ENCODE assay signal across 8 cellular contexts in genomic region chr16:55478827-55479559, GRCh38. TPM values are rescaled to one million over a fixed set of nuclear protein-coding genes. Genes with fewer than 3 reads are reported as not detected.
DNase-seq lines count a peak whose midpoint lies in the region; ATAC-seq and TF ChIP-seq lines count a peak whose summit lies in the region.

TSS of gene MMP2 (plus strand) at chr16:55479198. CDS start at chr16:55479480, 282 bp downstream.

- no peaks in the 10 kb centered on the region for H3K9me2 ChIP-seq in neural cell (ENCODE audit: insufficient read depth, low read length)

- peak within 1 kb of the TSS; percentile 57 to 74 (median 62); a peak in 20 of 22 replicates for H3K9ac ChIP-seq in BLaER1 treated with 17β-estradiol and CSF1 and Interleukin-3, amounts not matched to agents 10 nM and 100 nM
- H3K9ac ChIP-seq in neural cell (ENCODE audit: low read length), result peak within 1 kb of the TSS; percentile 62

- peak within 1 kb of the TSS in 9 of 11 experiments; percentile 30 to 61 (median 47); a peak in 13 of 22 replicates for H3K27ac ChIP-seq in BLaER1 treated with 17β-estradiol and CSF1 and Interleukin-3, amounts not matched to agents 10 nM and 100 nM
- peak within 1 kb of the TSS; percentile 72 to 94 (median 80) for H3K27ac ChIP-seq in Peyer's patch
- H3K27ac ChIP-seq in neural cell (ENCODE audit: low read length), result no peak within 1 kb of the TSS

- H3K4me2 ChIP-seq in BLaER1 treated with 17β-estradiol and CSF1 and Interleukin-3, amounts not matched to agents 10 nM and 100 nM, result peak within 1 kb of the TSS; percentile 74 to 90 (median 80)
- peak within 1 kb of the TSS; percentile 44 for H3K4me2 ChIP-seq in neural cell (ENCODE audit: low read length)

- 0 out of 22 replicates have a peak, but pooled peaks cover 0 to 1% (median 0%) of the 10 kb centered on the region in 11 experiments for H3K9me3 ChIP-seq in BLaER1 treated with 17β-estradiol and CSF1 and Interleukin-3, amounts not matched to agents 10 nM and 100 nM (replicated peaks in 1 of 11)
- no peaks in the 10 kb centered on the region for H3K9me3 ChIP-seq in Peyer's patch
- no peaks in the 10 kb centered on the region for H3K9me3 ChIP-seq in neural cell (ENCODE audit: low read length)

- DNase-seq in Peyer's patch (peak in 2 of 3 donors; percentile 18 to 70), fibroblast of peridontal ligament (ENCODE audit: extremely low read depth) (peak; percentile 81)
- DNase-seq in activated CD8-positive, alpha-beta memory T cell treated with anti-CD3 and anti-CD28 coated beads for 24 hours, result no peak
- no peak for DNase-seq in activated CD4-positive, CD25-positive, alpha-beta regulatory T cell (lab: John Stamatoyannopoulos, UW)

- H3F3A ChIP-seq in neural cell (ENCODE audit: insufficient read depth, low read length, poor library complexity, severe bottlenecking), result no peaks in the 10 kb centered on the region

- H3K36me3 ChIP-seq in BLaER1 treated with 17β-estradiol and CSF1 and Interleukin-3, amounts not matched to agents 10 nM and 100 nM, result 0 out of 22 replicates have a peak, but pooled peaks cover 0 to 6% (median 0%) of the 10 kb centered on the region in 11 experiments
- no peaks in the 10 kb centered on the region for H3K36me3 ChIP-seq in Peyer's patch
- H3K36me3 ChIP-seq in neural cell (ENCODE audit: insufficient read depth, low read length), result no peaks in the 10 kb centered on the region

- ATAC-seq in GM21717 (IDR thresholded peaks at IDR 0.05; ENCODE audit: unreplicated experiment) (no peak), HG03521 (IDR thresholded peaks at IDR 0.05; ENCODE audit: unreplicated experiment) (no peak)

- no peak for TF ChIP-seq CTCF in Peyer's patch (IDR thresholded peaks at IDR 0.05)
- no peak for TF ChIP-seq CTCF in neural cell (IDR thresholded peaks at IDR 0.05; ENCODE audit: poor library complexity, severe bottlenecking)

- H3K4me1 ChIP-seq in BLaER1 treated with 17β-estradiol and CSF1 and Interleukin-3, amounts not matched to agents 10 nM and 100 nM, result peaks cover 0 to 6% (median 0%) of the 10 kb centered on the region in 10 experiments; a peak in 2 of 20 replicates
- peaks cover 0 to 5% (median 0%) of the 10 kb centered on the region in 4 donors for H3K4me1 ChIP-seq in Peyer's patch

- H3K27me3 ChIP-seq in BLaER1 treated with 17β-estradiol and CSF1 and Interleukin-3, amounts not matched to agents 10 nM and 100 nM, result peaks cover 0 to 20% (median 12%) of the 10 kb centered on the region in 11 experiments; a peak in 15 of 22 replicates
- H3K27me3 ChIP-seq in Peyer's patch (no peaks in the 10 kb centered on the region), neural cell (ENCODE audit: insufficient read depth, low read depth, low read length) (peaks cover 32% of the 10 kb centered on the region)

- TF ChIP-seq RAD21 in neural cell (conservative IDR thresholded peaks at IDR 0.05), result no peak

- peak within 1 kb of the TSS; percentile 45 to 70 (median 59) for H3K4me3 ChIP-seq in BLaER1 treated with 17β-estradiol and CSF1 and Interleukin-3, amounts not matched to agents 10 nM and 100 nM
- H3K4me3 ChIP-seq in Peyer's patch (peak within 1 kb of the TSS; percentile 35 to 59 (median 45)), neural cell (ENCODE audit: low read length) (peak within 1 kb of the TSS; percentile 81)

- peak within 1 kb of the TSS; percentile 40 for H2AFZ ChIP-seq in neural cell (ENCODE audit: low read depth, low read length)

- H3K79me2 ChIP-seq in neural cell (replicated peaks; ENCODE audit: insufficient read depth, low read length), result no peaks in the 10 kb centered on the region

- H4K20me1 ChIP-seq in BLaER1 treated with 17β-estradiol and CSF1 and Interleukin-3, amounts not matched to agents 10 nM and 100 nM, result no peaks in the 10 kb centered on the region
- no peaks in the 10 kb centered on the region for H4K20me1 ChIP-seq in neural cell (ENCODE audit: insufficient read depth)

- TF ChIP-seq EP300 in neural cell (conservative IDR thresholded peaks at IDR 0.05; ENCODE audit: poor library complexity, severe bottlenecking), result no peak

- no peak for TF ChIP-seq POLR2A in Peyer's patch (IDR thresholded peaks at IDR 0.05)

TF ChIP-seq in neural cell, 6 proteins besides CTCF, POLR2A, EP300 and RAD21:
- TF ChIP-seq SMC3 (conservative IDR thresholded peaks at IDR 0.05; ENCODE audit: poor library complexity), result no peak
- TF ChIP-seq MXI1 (conservative IDR thresholded peaks at IDR 0.05; ENCODE audit: poor library complexity, severe bottlenecking), result no peak
- no peak for TF ChIP-seq REST (IDR thresholded peaks at IDR 0.05; ENCODE audit: borderline replicate concordance)
- no peak for TF ChIP-seq TAF1 (IDR thresholded peaks at IDR 0.05; ENCODE audit: low read depth)
- TF ChIP-seq EZH2 (IDR thresholded peaks at IDR 0.05; ENCODE audit: borderline replicate concordance, insufficient read depth, low read length, poor library complexity, severe bottlenecking), result no peak
- no peak for TF ChIP-seq POLR2AphosphoS5 (IDR thresholded peaks at IDR 0.05)

RNA-seq across cellular contexts. Expression of gene MMP2, which starts in this region (rescaled TPM):
- total RNA-seq in Peyer's patch, result 100 to 1,000 TPM in 3 of 4 donors, 10 to 100 TPM in 1; 52.2 to 214 (median 123) TPM
- polyA plus RNA-seq in neural cell, result 2.5 and 8.1 TPM in 2 replicates
- polyA minus RNA-seq in neural cell, result 8.3 and 9.7 TPM in 2 replicates

Comparison
In these comparisons a context has a peak if more than half of its experiments do, and no peak if none do; other contexts are left out.
1. DNase-seq: peak in Peyer's patch (2 of 3) and fibroblast of peridontal ligament (single experiment); none in activated CD8-positive, alpha-beta memory T cell treated with anti-CD3 and anti-CD28 coated beads for 24 hours (single experiment) and activated CD4-positive, CD25-positive, alpha-beta regulatory T cell (0 of 4).
2. Peak in every context shown above with its lines, with median percentiles within 50 percentile points of each other: H3K4me3 ChIP-seq.